Comparison of ENCODE assay signal across 1 cellular context in genomic region chr1:116911166-116911553, GRCh38.
TF ChIP-seq lines count a peak whose summit lies in the region.

No MANE protein-coding gene starts in this region.

TF ChIP-seq in GM12878, 131 proteins besides CTCF, POLR2A, EP300 and RAD21 (continued from another document):
- TF ChIP-seq PKNOX1 (IDR thresholded peaks at IDR 0.05), result no peak
- TF ChIP-seq FOXK2 (IDR thresholded peaks at IDR 0.05), result no peak
- no peak for TF ChIP-seq TCF3 (IDR thresholded peaks at IDR 0.05; ENCODE audit: borderline replicate concordance, insufficient read depth, low read depth, low read length)
- TF ChIP-seq NR2C2 (IDR thresholded peaks at IDR 0.05; ENCODE audit: borderline replicate concordance, control insufficient read depth, insufficient read length, low read depth), result no peak
- no peak for TF ChIP-seq MYB (IDR thresholded peaks at IDR 0.05; ENCODE audit: borderline replicate concordance, low read depth, low read length)
- no peak for TF ChIP-seq SP1 (IDR thresholded peaks at IDR 0.05; ENCODE audit: low read depth, low read length)
- TF ChIP-seq ATF3 (IDR thresholded peaks at IDR 0.05; ENCODE audit: borderline replicate concordance, extremely low read depth, low read depth, low read length), result no peak
- TF ChIP-seq STAT1 (conservative IDR thresholded peaks at IDR 0.05), result no peak
- no peak for TF ChIP-seq PBX3 (IDR thresholded peaks at IDR 0.05; ENCODE audit: insufficient replicate concordance, low read depth, low read length)
- TF ChIP-seq HDAC6 (IDR thresholded peaks at IDR 0.05; ENCODE audit: unreplicated experiment), result no peak
- TF ChIP-seq BCLAF1 (IDR thresholded peaks at IDR 0.05), result no peak
- no peak for TF ChIP-seq POLR2AphosphoS2 (IDR thresholded peaks at IDR 0.05; ENCODE audit: low read depth, low read length)
- no peak for TF ChIP-seq SKIL (IDR thresholded peaks at IDR 0.05; ENCODE audit: low read depth, poor library complexity, severe bottlenecking)
TF ChIP-seq in GM12878: peak in this region for 0.
